16 cellular contexts compared by ENCODE assay signal in the genomic region with DNA sequence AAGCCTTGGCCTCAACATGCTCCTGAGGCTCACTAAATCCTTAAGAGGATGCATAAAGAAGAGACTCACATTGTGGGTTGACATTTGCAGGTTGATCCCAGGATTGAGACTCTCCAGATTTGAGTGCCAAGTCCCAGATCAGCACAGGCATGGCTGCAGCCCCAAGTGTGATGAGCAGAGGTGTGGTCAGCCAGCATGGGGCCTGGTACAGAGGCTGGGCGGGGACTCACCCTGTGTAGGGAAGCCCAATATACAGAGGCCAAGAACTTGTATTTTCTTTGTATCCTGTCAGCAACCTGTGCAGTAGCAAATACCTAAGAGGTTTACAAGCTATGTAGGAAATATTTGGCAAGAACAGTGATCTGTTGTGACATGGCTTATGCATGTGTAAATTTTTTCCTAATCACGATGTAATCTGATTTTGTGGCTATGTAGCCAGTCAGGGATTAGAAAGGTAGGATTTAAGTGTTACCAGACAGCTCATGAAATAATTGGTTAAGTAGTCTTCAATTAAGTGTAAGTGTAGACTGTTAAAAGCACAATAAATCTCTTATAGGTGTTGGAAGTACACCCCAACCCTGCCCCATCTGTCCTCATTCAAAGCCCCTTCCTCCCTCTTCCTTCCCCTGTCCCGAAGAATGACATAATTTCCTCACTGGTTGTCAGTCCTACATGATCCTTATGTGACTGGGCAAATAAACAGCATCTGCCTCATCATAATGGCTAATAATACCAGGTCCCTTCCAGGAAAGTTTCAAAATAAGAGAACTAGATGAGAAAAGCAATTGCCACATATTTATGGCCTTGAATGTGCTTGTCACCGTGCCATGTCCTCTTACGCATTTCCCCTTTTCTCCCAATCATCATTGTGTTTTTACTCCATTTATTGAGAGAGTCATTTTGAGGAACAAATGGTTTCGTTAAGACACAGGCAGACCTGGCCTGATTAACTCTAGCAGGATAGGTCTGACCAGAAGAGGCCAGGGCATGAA.
A peak's percentile ranks its signal among the peaks of the same experiment; 100 is the strongest.
DNase-seq lines count a peak whose midpoint lies in the region; ATAC-seq, FAIRE-seq and TF ChIP-seq lines count a peak whose summit lies in the region.
"Had no signal": no experiment of that assay in that cellular context is flagged by ENCODE, and none has a peak within 500 bp of the region (broad histone marks: within the 10 kb centered on the region; RNA-seq: fewer than 3 reads in every experiment).

No MANE protein-coding gene starts in this region.

- no peaks in the 10 kb centered on the region for H3K4me1 Mint-ChIP-seq in MCF 10A (ENCODE audit: insufficient read depth, unreplicated experiment)
- no peaks in the 10 kb centered on the region for H3K4me1 Mint-ChIP-seq in naive thymus-derived CD8-positive, alpha-beta T cell

- peaks cover 0 to 2% of the 10 kb centered on the region in 2 donors for H3K9me3 ChIP-seq in breast epithelium
- H3K9me3 ChIP-seq in right lobe of liver: no peaks in the 10 kb centered on the region
- H3K9me3 ChIP-seq in upper lobe of right lung: peaks cover under 1% of the 10 kb centered on the region
- no peaks in the 10 kb centered on the region for H3K9me3 ChIP-seq in hepatocyte (ENCODE audit: low read depth)
- H3K9me3 ChIP-seq: MG63 had no signal

- intact Hi-C loops in MCF 10A (cut with micrococcal nuclease): no loop called here
- intact Hi-C loops in breast epithelium (cut with DNase I; ENCODE audit: low total_unique reads): no loop called here
- intact Hi-C loops in right lobe of liver (cut with DNase I): no loop called here
- intact Hi-C loops in upper lobe of right lung (cut with DNase I): no loop called here

- H3K27me3 Mint-ChIP-seq in MCF 10A (ENCODE audit: insufficient read depth, unreplicated experiment): no peaks in the 10 kb centered on the region
- peaks cover 0 to 4% (median 1%) of the 10 kb centered on the region in 5 donors for H3K27me3 Mint-ChIP-seq in naive thymus-derived CD8-positive, alpha-beta T cell
- H3K27me3 Mint-ChIP-seq: effector memory CD8-positive, alpha-beta T cell had no signal

- TF ChIP-seq POLR2A in breast epithelium (IDR thresholded peaks at IDR 0.05): no peak
- TF ChIP-seq POLR2A in right lobe of liver (IDR thresholded peaks at IDR 0.05): no peak

- H3K79me2 ChIP-seq in hepatocyte: no peaks in the 10 kb centered on the region

- BruUV-seq in MCF 10A (replicated peaks; lab: Mats Ljungman, UMichigan): no TSS peak

- H3K36me3 ChIP-seq in breast epithelium: no peaks in the 10 kb centered on the region
- H3K36me3 ChIP-seq in bronchial epithelial cell (ENCODE audit: control insufficient read depth, insufficient read depth, low read length): no peaks in the 10 kb centered on the region
- H3K36me3 ChIP-seq in right lobe of liver: no peaks in the 10 kb centered on the region
- H3K36me3 ChIP-seq in upper lobe of right lung: no peaks in the 10 kb centered on the region
- no peaks in the 10 kb centered on the region for H3K36me3 ChIP-seq in hepatocyte (replicated peaks; ENCODE audit: insufficient read depth, low read depth)
- H3K36me3 ChIP-seq: MG63 had no signal

- H3K27ac ChIP-seq in breast epithelium (peak overlapping the region in 1 of 2 donors; percentile 61), right lobe of liver (no peak overlapping the region), upper lobe of right lung (no peak overlapping the region), hepatocyte (no peak overlapping the region)

- H3K9me3 Mint-ChIP-seq in MCF 10A (ENCODE audit: unreplicated experiment): peaks cover 7% of the 10 kb centered on the region
- H3K9me3 Mint-ChIP-seq in naive thymus-derived CD8-positive, alpha-beta T cell: peaks cover 0 to 9% (median 6%) of the 10 kb centered on the region in 9 donors

- no peak overlapping the region for H3K27ac Mint-ChIP-seq in MCF 10A (ENCODE audit: low read depth, unreplicated experiment)
- H3K27ac Mint-ChIP-seq in naive thymus-derived CD8-positive, alpha-beta T cell: no peak overlapping the region
- H3K27ac Mint-ChIP-seq: effector memory CD8-positive, alpha-beta T cell had no signal

- no peak for FAIRE-seq in bronchial epithelial cell (lab: Jason Lieb, UNC)

- H2AFZ ChIP-seq in hepatocyte: no peak overlapping the region

- no peak overlapping the region for H3K4me2 ChIP-seq in hepatocyte

- no peak overlapping the region for H3K4me3 Mint-ChIP-seq in MCF 10A (ENCODE audit: unreplicated experiment)
- no peak overlapping the region for H3K4me3 Mint-ChIP-seq in naive thymus-derived CD8-positive, alpha-beta T cell
- H3K4me3 Mint-ChIP-seq: activated T-cell treated with anti-CD3 and anti-CD28 coated beads, Interleukin-2, amount 50 U/mL, for 4 hours; effector memory CD8-positive, alpha-beta T cell had no signal

- CTCF ChIA-PET in MCF 10A (lab: Yijun Ruan, JAX): interaction anchor here (0.6 kb wide), 2 partner anchors 10 to 93 kb away, joined by 3 read pairs; no protein-coding TSS in a partner anchor

- no peaks in the 10 kb centered on the region for H3K9me2 ChIP-seq in hepatocyte (replicated peaks; ENCODE audit: insufficient read depth)

- H3K4me3 ChIP-seq in breast epithelium (no peak overlapping the region), bronchial epithelial cell (ENCODE audit: low read depth, low read length) (no peak overlapping the region), right lobe of liver (no peak overlapping the region), upper lobe of right lung (no peak overlapping the region), hepatocyte (no peak overlapping the region)
- H3K4me3 ChIP-seq: MG63 had no signal

- POLR2A ChIA-PET in MCF 10A (lab: Yijun Ruan, JAX): interaction anchor here (0.6 to 1.0 kb wide), 6 partner anchors 9 to 35 kb away, joined by 3 to 5 read pairs (median 3); no protein-coding TSS in a partner anchor
- POLR2A ChIA-PET in naive thymus-derived CD8-positive, alpha-beta T cell (lab: Charles Lee): no interaction called here

- H3K27me3 ChIP-seq in breast epithelium (no peaks in the 10 kb centered on the region), bronchial epithelial cell (ENCODE audit: control insufficient read depth, insufficient read depth, low read length) (no peaks in the 10 kb centered on the region), right lobe of liver (no peaks in the 10 kb centered on the region), upper lobe of right lung (no peaks in the 10 kb centered on the region), hepatocyte (no peaks in the 10 kb centered on the region)
- H3K27me3 ChIP-seq: MG63 had no signal

- peak; percentile 48 to 80 (median 70) for ATAC-seq in right lobe of liver
- peak; percentile 87 for ATAC-seq in upper lobe of right lung
- ATAC-seq in naive thymus-derived CD8-positive, alpha-beta T cell: no peak
- ATAC-seq: activated T-cell treated with anti-CD3 and anti-CD28 coated beads, Interleukin-2, amount 50 U/mL, for 4 hours; effector memory CD8-positive, alpha-beta T cell had no signal

- H3K4me1 ChIP-seq in breast epithelium: no peaks in the 10 kb centered on the region
- no peaks in the 10 kb centered on the region for H3K4me1 ChIP-seq in right lobe of liver
- H3K4me1 ChIP-seq in upper lobe of right lung: no peaks in the 10 kb centered on the region
- no peaks in the 10 kb centered on the region for H3K4me1 ChIP-seq in hepatocyte (ENCODE audit: insufficient read depth)

- no peaks in the 10 kb centered on the region for H4K20me1 ChIP-seq in hepatocyte (ENCODE audit: insufficient read depth, poor library complexity, severe bottlenecking)

- TF ChIP-seq CTCF in MCF 10A (IDR thresholded peaks at IDR 0.05; ENCODE audit: unreplicated experiment) (no peak), breast epithelium (IDR thresholded peaks at IDR 0.05) (no peak), bronchial epithelial cell (IDR thresholded peaks at IDR 0.05; ENCODE audit: insufficient read depth, low read length, severe bottlenecking) (no peak), right lobe of liver (IDR thresholded peaks at IDR 0.05) (no peak), upper lobe of right lung (IDR thresholded peaks at IDR 0.05) (no peak), hepatocyte (IDR thresholded peaks at IDR 0.05; ENCODE audit: poor library complexity) (no peak)

- DNase-seq in MCF 10A (ENCODE audit: unreplicated experiment): peak; percentile 38
- DNase-seq in breast epithelium (ENCODE audit: low spot score in 2 of 2): no peak
- DNase-seq in bronchial epithelial cell (ENCODE audit: low read depth): peak; percentile 1
- DNase-seq in right lobe of liver: no peak
- no peak for DNase-seq in upper lobe of right lung
- DNase-seq in hepatocyte (ENCODE audit: low spot score): no peak
- no peak for DNase-seq in naive thymus-derived CD8-positive, alpha-beta T cell
- DNase-seq in DMS53 treated with DMSO at 0.1 percent for 48 hours (lab: John Stamatoyannopoulos, UW; ENCODE audit: unreplicated experiment): no peak
- DNase-seq: 8988T; activated CD4-positive, CD25-positive, alpha-beta regulatory T cell; activated T-cell treated with anti-CD3 and anti-CD28 coated beads, Interleukin-2, amount 50 U/mL, for 4 hours; effector memory CD8-positive, alpha-beta T cell; MG63; midbrain; NCI-H446; SHP77 treated with DMSO at 0.1 percent for 48 hours had no signal

- no peaks in the 10 kb centered on the region for H3K36me3 Mint-ChIP-seq in MCF 10A (ENCODE audit: insufficient read depth, unreplicated experiment)
- no peaks in the 10 kb centered on the region for H3K36me3 Mint-ChIP-seq in naive thymus-derived CD8-positive, alpha-beta T cell

- 36% methylated on average over 5 of the region's 6 CpGs for WGBS in right lobe of liver (ENCODE audit: insufficient coverage, low coverage, low lambda C conversion rate, missing lambda C conversion rate)
- WGBS in hepatocyte (ENCODE audit: low lambda C conversion rate, missing lambda C conversion rate): 74% methylated on average over 6 of the region's 6 CpGs

Comparison
In these comparisons a context has a peak if more than half of its experiments do, and no peak if none do; other contexts are left out.
1. DNase-seq: peak in MCF 10A (single experiment) and bronchial epithelial cell (single experiment); none in breast epithelium (0 of 2), right lobe of liver (0 of 3), upper lobe of right lung (single experiment), hepatocyte (single experiment), naive thymus-derived CD8-positive, alpha-beta T cell (0 of 10) and DMS53 treated with DMSO at 0.1 percent for 48 hours (single experiment).
2. ATAC-seq: peak in right lobe of liver (4 of 4) and upper lobe of right lung (single experiment); none in naive thymus-derived CD8-positive, alpha-beta T cell (0 of 2).